ENCODE assay signal across 21 cellular contexts in the genomic region with DNA sequence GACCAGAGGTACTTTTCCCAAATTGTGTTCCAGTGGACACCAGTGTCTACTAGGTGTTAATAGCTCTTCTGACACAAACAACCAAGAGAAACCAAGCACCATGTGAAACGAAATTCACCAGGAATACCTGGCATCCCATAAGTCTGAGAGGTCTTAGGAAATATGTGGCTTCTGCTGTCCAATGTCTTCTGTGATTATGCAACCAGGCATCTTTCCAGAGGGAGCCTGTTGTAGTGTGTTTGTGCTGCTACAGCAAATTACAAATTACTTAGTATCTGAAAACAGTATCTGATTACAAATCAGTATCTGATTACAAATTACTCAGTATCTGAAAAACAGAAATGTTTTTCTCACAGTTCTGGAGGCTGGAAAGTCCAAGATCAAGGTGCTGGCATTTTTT.
"Had no signal": no experiment of that assay in that cellular context is flagged by ENCODE, and none has a peak within 500 bp of the region (broad histone marks: within the 10 kb centered on the region; RNA-seq: fewer than 3 reads in every experiment).

No MANE protein-coding gene starts in this region.

- DNase-seq: activated B cell treated with CpG ODN at 0.5 μM for 24 hours; activated CD4-positive, alpha-beta memory T cell treated with anti-CD3 and anti-CD28 coated beads for 36 hours; activated CD4-positive, alpha-beta T cell treated with anti-CD3 and anti-CD28 coated beads for 4 hours; activated gamma-delta T cell treated with Interleukin-2 at 50 U/mL for 16 hours; activated T-cell treated with anti-CD3 and anti-CD28 coated beads for 4 hours; gastrocnemius medialis; heart right ventricle; immature natural killer cell; kidney glomerular epithelial cell; mesenchymal stem cell; mucosa of descending colon; naive thymus-derived CD4-positive, alpha-beta T cell; stimulated activated CD4-positive, alpha-beta T cell treated with anti-CD3 and anti-CD28 coated beads, Interleukin-2, amount 100 ng/mL, for 24 hours; stimulated activated naive CD4-positive, alpha-beta T cell treated with Interleukin-2 at 50 U/mL for 16 hours; T-helper 2 cell; tibial artery had no signal

- H3K4me3 ChIP-seq: adrenal gland, cardiac muscle cell, gastrocnemius medialis, heart right ventricle, mucosa of descending colon, prostate gland, right atrium auricular region, tibial artery had no signal

- H3K27ac ChIP-seq: adrenal gland, cardiac muscle cell, epithelial cell of prostate, gastrocnemius medialis, heart right ventricle, prostate gland, right atrium auricular region, tibial artery had no signal
